In genomic region chr6:30651143-30651542, GRCh38 we compare ENCODE assay signal across 13 cellular contexts.
"Had no signal": no experiment of that assay in that cellular context is flagged by ENCODE, and none has a peak within 500 bp of the region (broad histone marks: within the 10 kb centered on the region; RNA-seq: fewer than 3 reads in every experiment).

No MANE protein-coding gene starts in this region.

- H3K27me3 ChIP-seq: foreskin keratinocyte, sigmoid colon, spleen had no signal

- ATAC-seq: activated T-cell treated with anti-CD3 and anti-CD28 coated beads, Interleukin-2, amount 50 U/mL, for 4 hours; foreskin keratinocyte; left ventricle myocardium superior had no signal

- H3K4me3 Mint-ChIP-seq: activated naive CD8-positive, alpha-beta T cell; activated T-cell treated with anti-CD3 and anti-CD28 coated beads, Interleukin-2, amount 50 U/mL, for 4 hours; T-helper 1 cell treated with Interleukin-12 subunit alpha and Interleukin-12 subunit beta and Interleukin-4 antibody, amounts not matched to agents 30 μg/mL and 1 μg/mL, for 36 hours had no signal

- H3K27ac Mint-ChIP-seq: activated naive CD8-positive, alpha-beta T cell; T-helper 1 cell treated with Interleukin-12 subunit alpha and Interleukin-12 subunit beta and Interleukin-4 antibody, amounts not matched to agents 30 μg/mL and 1 μg/mL, for 36 hours had no signal

- H3K4me3 ChIP-seq: sigmoid colon, spleen had no signal

- H3K9me3 ChIP-seq: sigmoid colon, spleen had no signal

- DNase-seq: activated CD4-positive, alpha-beta T cell treated with anti-CD3 and anti-CD28 coated beads, Interleukin-2, amount 50 U/mL, for 1 hour; activated effector memory CD4-positive, alpha-beta T cell treated with anti-CD3 and anti-CD28 coated beads, Interleukin-2, amount 50 U/mL, for 16 hours; activated T-cell treated with anti-CD3 and anti-CD28 coated beads, Interleukin-2, amount 50 U/mL, for 4 hours; cerebellar nuclear complex; effector CD8-positive, alpha-beta T cell; foreskin keratinocyte; left ventricle myocardium superior; mesendoderm; sigmoid colon; spleen had no signal

- H3K4me1 ChIP-seq: foreskin keratinocyte had no signal

- H3K9me3 Mint-ChIP-seq: activated T-cell treated with anti-CD3 and anti-CD28 coated beads, Interleukin-2, amount 50 U/mL, for 4 hours; nephron; T-helper 1 cell treated with Interleukin-12 subunit alpha and Interleukin-12 subunit beta and Interleukin-4 antibody, amounts not matched to agents 30 μg/mL and 1 μg/mL, for 36 hours had no signal

- H3K27me3 Mint-ChIP-seq: activated naive CD8-positive, alpha-beta T cell had no signal

- H3K27ac ChIP-seq: foreskin keratinocyte, sigmoid colon had no signal
